ENCODE assay signal across 8 cellular contexts in genomic region chr19:53365134-53365898, GRCh38. TPM values are rescaled to one million over a fixed set of nuclear protein-coding genes. Genes with fewer than 3 reads are reported as not detected.
A peak's percentile ranks its signal among the peaks of the same experiment; 100 is the strongest.
DNase-seq lines count a peak whose midpoint lies in the region; ATAC-seq and TF ChIP-seq lines count a peak whose summit lies in the region.

TSS of gene ZNF525 (plus strand) at chr19:53365705. CDS start at chr19:53372282, 6,577 bp downstream.

- no peak for TF ChIP-seq CTCF in activated B cell treated with CpG ODN at 0.5 μM for 24 hours (IDR thresholded peaks at IDR 0.05)

- peaks cover 9% of the 10 kb centered on the region for H3K36me3 Mint-ChIP-seq in activated B cell treated with CpG ODN at 0.5 μM for 24 hours (ENCODE audit: low read depth)

- H3K27me3 Mint-ChIP-seq in activated B cell treated with CpG ODN at 0.5 μM for 24 hours: no peaks in the 10 kb centered on the region

- DNase-seq in 8988T: peak; percentile 52
- DNase-seq in NCI-H2171 (lab: John Stamatoyannopoulos, UW): peak; percentile 63
- DNase-seq in activated B cell treated with CpG ODN at 0.5 μM for 24 hours: peak; percentile 98
- DNase-seq in caudate nucleus (lab: John Stamatoyannopoulos, UW): peak in 59 of 61 donors; percentile 6 to 94 (median 78)
- DNase-seq in islet precursor cell: peak; percentile 97
- peak; percentile 89 to 94 (median 94) for DNase-seq in stimulated activated CD4-positive, alpha-beta T cell treated with anti-CD3 and anti-CD28 coated beads, Interleukin-12 subunit alpha, Interleukin-12 subunit beta, amount 100 ng/mL, for 48 hours (ENCODE audit: low read depth in 2 of 3, low spot score in 1 of 3)

- H3K4me1 Mint-ChIP-seq in activated B cell treated with CpG ODN at 0.5 μM for 24 hours: peaks cover 34% of the 10 kb centered on the region

- CTCF ChIA-PET in activated B cell treated with CpG ODN at 0.5 μM for 24 hours (lab: Charles Lee): no interaction called here

- H3K27ac ChIP-seq in caudate nucleus (ENCODE audit: low read depth, low read length): no peak within 1 kb of the TSS

- POLR2A ChIA-PET in activated B cell treated with CpG ODN at 0.5 μM for 24 hours (lab: Charles Lee): interaction anchor here (1.0 to 2.4 kb wide), 2 partner anchors 30 to 1176 kb away, joined by 3 to 9 read pairs; partner anchors contain the start of genes PPP2R1A and ZNF765

- no peaks in the 10 kb centered on the region for H3K9me3 Mint-ChIP-seq in activated B cell treated with CpG ODN at 0.5 μM for 24 hours

- H3K4me3 Mint-ChIP-seq in activated B cell treated with CpG ODN at 0.5 μM for 24 hours: peak within 1 kb of the TSS; percentile 96

- ATAC-seq in GM18520 (IDR thresholded peaks at IDR 0.05; ENCODE audit: unreplicated experiment) (peak; percentile 88), HG03060 (IDR thresholded peaks at IDR 0.05; ENCODE audit: low read depth, unreplicated experiment) (peak; percentile 72), activated B cell treated with CpG ODN at 0.5 μM for 24 hours (ENCODE audit: low read depth) (peak; percentile 99)

- intact Hi-C loops in activated B cell treated with CpG ODN at 0.5 μM for 24 hours (cut with micrococcal nuclease): loop anchor here (1.0 to 2.0 kb wide), 10 partner anchors 30 to 630 kb away; partner anchors contain the start of genes ZNF160, ZNF611, ZNF761 and ZNF765

- peak within 1 kb of the TSS; percentile 98 for H3K27ac Mint-ChIP-seq in activated B cell treated with CpG ODN at 0.5 μM for 24 hours

RNA-seq across cellular contexts. Expression of gene ZNF525, which starts in this region (rescaled TPM):
- 28.9 and 37.4 TPM in 2 replicates for total RNA-seq in activated B cell treated with CpG ODN at 0.5 μM for 24 hours
